Comparison of ENCODE assay signal across 25 cellular contexts in genomic region chr9:25543806-25544205, GRCh38.
"Had no signal": no experiment of that assay in that cellular context is flagged by ENCODE, and none has a peak within 500 bp of the region (broad histone marks: within the 10 kb centered on the region; RNA-seq: fewer than 3 reads in every experiment).

No MANE protein-coding gene starts in this region.

- H3K9me3 ChIP-seq: colonic mucosa, esophagus muscularis mucosa, esophagus squamous epithelium, gastrocnemius medialis, gastroesophageal sphincter, heart left ventricle, heart right ventricle had no signal

- H3K4me3 ChIP-seq: colonic mucosa, coronary artery, dorsolateral prefrontal cortex, esophagus muscularis mucosa, esophagus squamous epithelium, gastrocnemius medialis, gastroesophageal sphincter, heart left ventricle, heart right ventricle, hepatocyte had no signal

- H2AFZ ChIP-seq: hepatocyte had no signal

- DNase-seq: colonic mucosa; cortex of kidney; dermis blood vessel endothelial cell; dorsolateral prefrontal cortex; effector CD4-positive, alpha-beta T cell; effector CD8-positive, alpha-beta T cell; effector memory CD4-positive, alpha-beta T cell; effector memory CD8-positive, alpha-beta T cell; endodermal cell; erythroblast; esophagus squamous epithelium; foreskin fibroblast; foreskin keratinocyte; foreskin melanocyte; gastrocnemius medialis; glutamatergic neuron; head of caudate nucleus; heart left ventricle; heart right ventricle had no signal

- H3K4me1 ChIP-seq: colonic mucosa, esophagus muscularis mucosa, esophagus squamous epithelium, foreskin keratinocyte, gastrocnemius medialis, gastroesophageal sphincter, heart left ventricle, heart right ventricle had no signal

- H3K27me3 ChIP-seq: colonic mucosa, esophagus muscularis mucosa, esophagus squamous epithelium, foreskin keratinocyte, gastrocnemius medialis, gastroesophageal sphincter, heart left ventricle, heart right ventricle, hepatocyte had no signal

- H3K4me2 ChIP-seq: hepatocyte had no signal

- ATAC-seq: effector memory CD8-positive, alpha-beta T cell; esophagus mucosa; foreskin keratinocyte; gastrocnemius medialis; gastroesophageal sphincter; heart left ventricle; heart right ventricle had no signal

- H3K27ac ChIP-seq: colonic mucosa, coronary artery, dorsolateral prefrontal cortex, epithelial cell of prostate, esophagus muscularis mucosa, esophagus squamous epithelium, foreskin keratinocyte, gastrocnemius medialis, gastroesophageal sphincter, heart left ventricle, heart right ventricle, hepatocyte had no signal

- H3K36me3 ChIP-seq: colonic mucosa, esophagus muscularis mucosa, esophagus squamous epithelium, gastrocnemius medialis, gastroesophageal sphincter, heart left ventricle, heart right ventricle had no signal

- H3K79me2 ChIP-seq: hepatocyte had no signal
